In genomic region chr2:240892925-240893324, GRCh38 we compare ENCODE assay signal across 1 cellular context.
TF ChIP-seq lines count a peak whose summit lies in the region.

No MANE protein-coding gene starts in this region.

TF ChIP-seq in H1, 55 proteins besides CTCF, POLR2A, EP300 and RAD21:
- TF ChIP-seq HDAC2 (IDR thresholded peaks at IDR 0.05; ENCODE audit: borderline replicate concordance in 1 of 2, low read depth in 2 of 2, low read length in 2 of 2) (no peak), HDAC6 (IDR thresholded peaks at IDR 0.05; ENCODE audit: low read depth, low read length) (no peak), CREB1 (IDR thresholded peaks at IDR 0.05) (no peak), POLR2AphosphoS5 (IDR thresholded peaks at IDR 0.05; ENCODE audit: low read depth, low read length) (no peak), SRF (IDR thresholded peaks at IDR 0.05; ENCODE audit: low read depth, low read length) (no peak), RXRA (IDR thresholded peaks at IDR 0.05; ENCODE audit: insufficient read depth, low read depth, low read length) (no peak), CHD7 (IDR thresholded peaks at IDR 0.05; ENCODE audit: insufficient replicate concordance, low read length) (no peak), RNF2 (IDR thresholded peaks at IDR 0.05; ENCODE audit: borderline replicate concordance, low read depth, low read length, missing control alignments, poor library complexity, severe bottlenecking) (no peak), SIX5 (IDR thresholded peaks at IDR 0.05; ENCODE audit: low read depth, low read length) (no peak), YY1 (IDR thresholded peaks at IDR 0.05; ENCODE audit: low read depth, low read length) (no peak), SAP30 (IDR thresholded peaks at IDR 0.05; ENCODE audit: insufficient read depth, insufficient replicate concordance, low read length) (no peak), GABPA (IDR thresholded peaks at IDR 0.05; ENCODE audit: borderline replicate concordance, insufficient read depth, low read length) (no peak), JUND (IDR thresholded peaks at IDR 0.05; ENCODE audit: low read length) (no peak), SP4 (IDR thresholded peaks at IDR 0.05; ENCODE audit: low read length) (no peak), ZNF274 (IDR thresholded peaks at IDR 0.05; ENCODE audit: borderline replicate concordance, extremely low read depth, low read length) (no peak)
